ENCODE assay signal across 8 cellular contexts in the genomic region with DNA sequence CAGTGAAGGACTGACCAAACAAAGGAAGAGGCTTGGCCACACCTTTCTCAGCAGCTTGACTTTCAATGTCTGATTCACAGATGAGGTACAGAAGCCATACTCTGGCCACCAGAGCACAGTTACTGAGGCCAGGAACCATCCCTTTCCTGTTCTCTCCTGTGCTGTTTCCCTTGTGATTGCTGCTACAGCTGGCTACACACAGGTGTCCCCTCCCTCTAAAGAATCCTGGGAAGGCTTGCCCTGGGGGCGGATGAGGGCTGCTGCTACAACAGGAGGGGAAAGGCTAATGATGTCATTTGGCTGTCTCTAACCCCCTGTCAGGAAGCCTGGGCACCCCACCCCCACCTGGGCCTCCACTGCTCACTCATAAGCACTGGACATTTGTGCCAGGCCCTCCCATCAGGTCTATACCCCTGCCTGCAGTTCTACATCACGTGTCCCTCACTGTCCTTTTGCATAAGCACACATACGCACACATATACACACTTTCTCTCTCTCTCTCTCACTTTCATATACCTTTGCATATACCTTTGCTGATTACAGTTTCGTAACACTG. TPM values are rescaled to one million over a fixed set of nuclear protein-coding genes. Genes with fewer than 3 reads are reported as not detected.
DNase-seq lines count a peak whose midpoint lies in the region; ATAC-seq, FAIRE-seq and TF ChIP-seq lines count a peak whose summit lies in the region.

No MANE protein-coding gene starts in this region.

- ATAC-seq in activated CD4-positive, alpha-beta T cell treated with anti-CD3 and anti-CD28 coated beads for 36 hours = no peak
- peak; percentile 40 for ATAC-seq in HG03196 (IDR thresholded peaks at IDR 0.05; ENCODE audit: unreplicated experiment)

- CTCF ChIA-PET in activated CD4-positive, alpha-beta T cell treated with anti-CD3 and anti-CD28 coated beads for 36 hours (lab: Charles Lee) = interaction anchor here (0.6 to 4.3 kb wide), 7 partner anchors 15 to 321 kb away, joined by 3 to 40 read pairs (median 4); a partner anchor contains a TSS

- FAIRE-seq in bronchial epithelial cell (lab: Jason Lieb, UNC) = no peak

- peak overlapping the region; percentile 80 for H3K27ac Mint-ChIP-seq in activated CD4-positive, alpha-beta T cell treated with anti-CD3 and anti-CD28 coated beads for 36 hours

- peaks cover 33% of the 10 kb centered on the region for H3K36me3 Mint-ChIP-seq in activated CD4-positive, alpha-beta T cell treated with anti-CD3 and anti-CD28 coated beads for 36 hours (ENCODE audit: low read depth)

- TF ChIP-seq CTCF in bronchial epithelial cell (IDR thresholded peaks at IDR 0.05; ENCODE audit: insufficient read depth, low read length, severe bottlenecking) = no peak

- H3K4me3 ChIP-seq in bronchial epithelial cell (ENCODE audit: low read depth, low read length) = no peak overlapping the region

- H3K4me3 Mint-ChIP-seq in activated CD4-positive, alpha-beta T cell treated with anti-CD3 and anti-CD28 coated beads for 36 hours = no peak overlapping the region

- H3K4me1 Mint-ChIP-seq in activated CD4-positive, alpha-beta T cell treated with anti-CD3 and anti-CD28 coated beads for 36 hours = peaks cover 91% of the 10 kb centered on the region

- H3K27me3 Mint-ChIP-seq in activated CD4-positive, alpha-beta T cell treated with anti-CD3 and anti-CD28 coated beads for 36 hours = no peaks in the 10 kb centered on the region

- H3K36me3 ChIP-seq in bronchial epithelial cell (ENCODE audit: control insufficient read depth, insufficient read depth, low read length) = no peaks in the 10 kb centered on the region

- H3K9me3 Mint-ChIP-seq in activated CD4-positive, alpha-beta T cell treated with anti-CD3 and anti-CD28 coated beads for 36 hours (ENCODE audit: low read depth) = no peaks in the 10 kb centered on the region

- no peaks in the 10 kb centered on the region for H3K27me3 ChIP-seq in bronchial epithelial cell (ENCODE audit: control insufficient read depth, insufficient read depth, low read length)

- POLR2A ChIA-PET in activated CD4-positive, alpha-beta T cell treated with anti-CD3 and anti-CD28 coated beads for 36 hours (lab: Charles Lee) = interaction anchor here (1.0 kb wide), 1 partner anchor 9 kb away, joined by 3 read pairs; no protein-coding TSS in a partner anchor

- no peak for DNase-seq in activated CD4-positive, alpha-beta T cell treated with anti-CD3 and anti-CD28 coated beads for 36 hours
- DNase-seq in activated CD4-positive, alpha-beta T cell treated with anti-CD3 and anti-CD28 coated beads, Interleukin-2, amount 50 U/mL, for 4 hours = no peak
- peak; percentile 31 for DNase-seq in bronchial epithelial cell (ENCODE audit: low read depth)
- DNase-seq in pulmonary artery endothelial cell (ENCODE audit: low read depth, low spot score) = peak; percentile 62
- DNase-seq in posterior cingulate gyrus = no peak
- no peak for DNase-seq in DMS 273 (lab: John Stamatoyannopoulos, UW; ENCODE audit: unreplicated experiment)
- DNase-seq in NOMO-1 treated with dmso at 0.1 percent for 144 hours (lab: John Stamatoyannopoulos, UW; ENCODE audit: unreplicated experiment) = no peak

- intact Hi-C loops in activated CD4-positive, alpha-beta T cell treated with anti-CD3 and anti-CD28 coated beads for 36 hours (cut with DNase I, micrococcal nuclease) = no loop called here
- intact Hi-C loops in posterior cingulate gyrus (cut with DNase I) = no loop called here

RNA-seq across cellular contexts. Expression of a gene that starts 41.3 kb away (rescaled TPM):
- total RNA-seq in activated CD4-positive, alpha-beta T cell treated with anti-CD3 and anti-CD28 coated beads for 36 hours = 1 to 10 TPM; 6.9 to 8.1 TPM
- 16.3 and 21.4 TPM in 2 replicates for total RNA-seq in bronchial epithelial cell
- total RNA-seq in pulmonary artery endothelial cell = 4.1 and 5.7 TPM in 2 replicates

RNA-seq across cellular contexts. Expression of a gene that starts 42.5 kb away (rescaled TPM):
- total RNA-seq in activated CD4-positive, alpha-beta T cell treated with anti-CD3 and anti-CD28 coated beads for 36 hours = 10 to 100 TPM; 23.2 to 24.3 TPM
- total RNA-seq in bronchial epithelial cell (2.2 and 2.6 TPM in 2 replicates), pulmonary artery endothelial cell (69.7 and 80.3 TPM in 2 replicates)

RNA-seq across cellular contexts. Expression of a gene that starts 59.2 kb away (rescaled TPM):
- total RNA-seq in activated CD4-positive, alpha-beta T cell treated with anti-CD3 and anti-CD28 coated beads for 36 hours = under 1 TPM; 0.05 to 0.07 TPM
- total RNA-seq in bronchial epithelial cell (0.13 and 0.26 TPM in 2 replicates), pulmonary artery endothelial cell (0.11 and 0.13 TPM in 2 replicates)

Comparison
In these comparisons a context has a peak if more than half of its experiments do, and no peak if none do; other contexts are left out.
1. DNase-seq: peak in bronchial epithelial cell (single experiment) and pulmonary artery endothelial cell (single experiment); none in activated CD4-positive, alpha-beta T cell treated with anti-CD3 and anti-CD28 coated beads for 36 hours (single experiment), activated CD4-positive, alpha-beta T cell treated with anti-CD3 and anti-CD28 coated beads, Interleukin-2, amount 50 U/mL, for 4 hours (0 of 2), posterior cingulate gyrus (0 of 10), DMS 273 (single experiment) and NOMO-1 treated with dmso at 0.1 percent for 144 hours (single experiment).